Comparison of ENCODE assay signal across 18 cellular contexts in the genomic region with DNA sequence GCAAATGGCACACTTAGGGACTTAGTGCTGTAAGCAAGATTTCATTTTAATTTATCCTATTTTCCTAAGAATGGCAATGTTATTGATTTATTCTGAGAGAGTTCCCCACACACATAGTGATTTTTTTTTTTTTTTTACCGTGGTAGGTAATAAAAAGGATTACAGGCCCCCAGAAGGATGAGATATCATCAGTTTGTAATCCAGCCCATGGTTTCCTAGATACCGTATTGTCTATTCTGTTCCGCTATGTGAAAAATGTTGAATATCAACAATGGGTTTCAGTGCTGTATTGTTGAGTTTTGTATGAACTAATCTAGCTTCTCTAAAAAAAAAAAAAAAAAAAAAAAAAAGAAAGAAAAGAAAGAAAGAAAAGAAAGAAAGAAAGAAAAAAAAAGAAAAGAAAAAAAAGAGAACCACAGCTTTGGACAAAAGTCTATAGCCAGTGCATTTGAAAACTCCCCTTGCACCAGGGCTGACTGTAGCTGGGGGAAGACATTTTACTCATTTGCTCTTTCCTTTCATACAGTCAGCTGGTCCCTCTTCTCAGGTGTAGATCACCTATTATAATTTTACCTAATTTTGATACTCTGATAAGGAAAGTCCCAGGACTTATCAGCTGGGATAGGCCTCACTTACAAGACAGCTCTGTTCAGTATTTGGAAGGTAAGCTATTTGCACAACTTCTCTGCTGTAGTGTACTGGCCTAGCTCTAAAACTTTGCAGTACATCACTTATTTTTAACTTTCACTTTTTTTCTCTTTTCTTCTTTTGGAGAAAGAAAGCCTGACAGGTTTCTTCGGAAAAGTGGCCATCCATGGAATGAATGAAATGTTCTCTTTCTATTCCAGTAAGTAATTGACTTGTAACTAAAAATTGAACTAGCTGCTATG.
DNase-seq lines count a peak whose midpoint lies in the region; ATAC-seq and TF ChIP-seq lines count a peak whose summit lies in the region.
"Had no signal": no experiment of that assay in that cellular context is flagged by ENCODE, and none has a peak within 500 bp of the region (broad histone marks: within the 10 kb centered on the region; RNA-seq: fewer than 3 reads in every experiment).

No MANE protein-coding gene starts in this region.

- no peak overlapping the region for H3K56ac ChIP-seq in mesendoderm (ENCODE audit: low read length)

- H2AK5ac ChIP-seq in mesendoderm (ENCODE audit: low read length) = no peak overlapping the region

- H4K5ac ChIP-seq in mesendoderm (ENCODE audit: low read length) = no peak overlapping the region

- TF ChIP-seq EP300 in upper lobe of left lung (IDR thresholded peaks at IDR 0.05) = no peak

- H2BK5ac ChIP-seq in mesendoderm (ENCODE audit: low read length) = no peak overlapping the region

- no peaks in the 10 kb centered on the region for H3K79me1 ChIP-seq in mesendoderm (ENCODE audit: low read length)

- no peak overlapping the region for H3K4ac ChIP-seq in mesendoderm (ENCODE audit: low read depth, low read length)

- no peak overlapping the region for H4K8ac ChIP-seq in mesendoderm (ENCODE audit: low read depth, low read length)

- H3K9me3 ChIP-seq in ectodermal cell (ENCODE audit: control insufficient read depth, low read length) (no peaks in the 10 kb centered on the region), upper lobe of left lung (no peaks in the 10 kb centered on the region), Peyer's patch (no peaks in the 10 kb centered on the region)
- H3K9me3 ChIP-seq: heart left ventricle, neutrophil, tibial nerve had no signal

- no peaks in the 10 kb centered on the region for H3K27me3 ChIP-seq in H7 (ENCODE audit: control insufficient read depth, insufficient read depth, low read length)
- no peaks in the 10 kb centered on the region for H3K27me3 ChIP-seq in ectodermal cell (ENCODE audit: control insufficient read depth, insufficient read depth, low read length, poor library complexity, severe bottlenecking)
- H3K27me3 ChIP-seq in mesendoderm (ENCODE audit: insufficient read depth, low read length, poor library complexity) = no peaks in the 10 kb centered on the region
- H3K27me3 ChIP-seq in upper lobe of left lung = no peaks in the 10 kb centered on the region
- H3K27me3 ChIP-seq in Peyer's patch = no peaks in the 10 kb centered on the region
- H3K27me3 ChIP-seq: heart left ventricle, neutrophil, tibial nerve had no signal

- no peak overlapping the region for H2BK120ac ChIP-seq in mesendoderm (ENCODE audit: low read depth, low read length)

- no peak overlapping the region for H3K9ac ChIP-seq in mesendoderm (ENCODE audit: low read length)

- no peak overlapping the region for H3K23ac ChIP-seq in mesendoderm (ENCODE audit: low read length)

- TF ChIP-seq CTCF in upper lobe of left lung (IDR thresholded peaks at IDR 0.05) (no peak), Peyer's patch (IDR thresholded peaks at IDR 0.05) (no peak)

- H3K4me3 ChIP-seq in H7 (ENCODE audit: insufficient read depth, low read depth, low read length) (no peak overlapping the region), ectodermal cell (ENCODE audit: insufficient read depth, low read depth, low read length) (peak overlapping the region; percentile 31), mesendoderm (ENCODE audit: low read length) (no peak overlapping the region), upper lobe of left lung (no peak overlapping the region), Peyer's patch (no peak overlapping the region)
- H3K4me3 ChIP-seq: heart left ventricle had no signal

- 38 to 46% methylated on average over 3 to 4 of the region's 4 CpGs for WGBS in ectodermal cell, 2 experiments
- no CpG with 5 or more reads among the region's 4 CpGs for WGBS in mesendoderm (ENCODE audit: extremely low coverage, insufficient coverage, low lambda C conversion rate)
- WGBS in upper lobe of left lung, 2 donors = 64 to 69% methylated on average over 4 of the region's 4 CpGs

- H2BK15ac ChIP-seq in mesendoderm (replicated peaks; ENCODE audit: low read depth) = no peak overlapping the region

- no peaks in the 10 kb centered on the region for H3K79me2 ChIP-seq in mesendoderm (ENCODE audit: control insufficient read depth, insufficient read depth, low read length)

- H3K36me3 ChIP-seq in H7 (replicated peaks; ENCODE audit: control insufficient read depth, insufficient read depth, low read length) (no peaks in the 10 kb centered on the region), ectodermal cell (ENCODE audit: control insufficient read depth, insufficient read depth, low read length) (no peaks in the 10 kb centered on the region), mesendoderm (ENCODE audit: control insufficient read depth, insufficient read depth, low read length) (no peaks in the 10 kb centered on the region), upper lobe of left lung (no peaks in the 10 kb centered on the region), Peyer's patch (no peaks in the 10 kb centered on the region)
- H3K36me3 ChIP-seq: heart left ventricle, neutrophil, tibial nerve had no signal

- H3K18ac ChIP-seq in mesendoderm (ENCODE audit: low read length) = no peak overlapping the region

- H3K4me1 ChIP-seq in ectodermal cell (ENCODE audit: control insufficient read depth, insufficient read depth, low read length) (peaks cover 18% of the 10 kb centered on the region), mesendoderm (ENCODE audit: control insufficient read depth, low read depth, low read length) (no peaks in the 10 kb centered on the region), upper lobe of left lung (no peaks in the 10 kb centered on the region), Peyer's patch (no peaks in the 10 kb centered on the region)

- ATAC-seq in GM21825 (IDR thresholded peaks at IDR 0.05; ENCODE audit: unreplicated experiment) = no peak
- no peak for ATAC-seq in upper lobe of left lung (ENCODE audit: low FRiP score in 2 of 2)
- ATAC-seq: activated CD8-positive, alpha-beta T cell treated with anti-CD3 and anti-CD28 coated beads, Interleukin-2, amount 10 ng/mL, durations not matched to agents 7 days and 5 days; heart left ventricle had no signal

- H3K4me2 ChIP-seq in mesendoderm (ENCODE audit: low read length) = no peak overlapping the region

- DNase-seq in H7 = peak; percentile 30
- DNase-seq in NCI-H345 treated with DMSO at 0.1 percent for 48 hours (lab: John Stamatoyannopoulos, UW; ENCODE audit: unreplicated experiment) = peak; percentile 23
- peak; percentile 39 for DNase-seq in mesendoderm
- DNase-seq in upper lobe of left lung = no peak
- no peak for DNase-seq in HT-29 (ENCODE audit: low spot score)
- DNase-seq in Peyer's patch = no peak
- DNase-seq: activated B cell treated with CpG ODN at 0.5 μM for 24 hours; activated CD8-positive, alpha-beta T cell treated with anti-CD3 and anti-CD28 coated beads, Interleukin-2, amount 10 ng/mL, durations not matched to agents 7 days and 5 days; activated T-cell treated with anti-CD3 and anti-CD28 coated beads, Interleukin-2, amount 50 U/mL, for 48 hours; DMS53; effector CD8-positive, alpha-beta T cell; heart left ventricle; kidney glomerular epithelial cell; retina had no signal

- peak overlapping the region; percentile 74 for H3K27ac ChIP-seq in ectodermal cell (ENCODE audit: insufficient read depth, low read depth, low read length, poor library complexity, severe bottlenecking)
- H3K27ac ChIP-seq in mesendoderm (ENCODE audit: low read depth, low read length) = no peak overlapping the region
- no peak overlapping the region for H3K27ac ChIP-seq in upper lobe of left lung
- H3K27ac ChIP-seq in Peyer's patch = no peak overlapping the region
- H3K27ac ChIP-seq: heart left ventricle, neutrophil had no signal

- TF ChIP-seq POLR2A in upper lobe of left lung (IDR thresholded peaks at IDR 0.05) = no peak
- TF ChIP-seq POLR2A in Peyer's patch (IDR thresholded peaks at IDR 0.05) = no peak

Comparison
In these comparisons a context has a peak if more than half of its experiments do, and no peak if none do; other contexts are left out.
1. DNase-seq: peak in H7 (single experiment), NCI-H345 treated with DMSO at 0.1 percent for 48 hours (single experiment) and mesendoderm (single experiment); none in upper lobe of left lung (0 of 2), HT-29 (single experiment) and Peyer's patch (0 of 3).